ENCODE assay signal across 18 cellular contexts in the genomic region with DNA sequence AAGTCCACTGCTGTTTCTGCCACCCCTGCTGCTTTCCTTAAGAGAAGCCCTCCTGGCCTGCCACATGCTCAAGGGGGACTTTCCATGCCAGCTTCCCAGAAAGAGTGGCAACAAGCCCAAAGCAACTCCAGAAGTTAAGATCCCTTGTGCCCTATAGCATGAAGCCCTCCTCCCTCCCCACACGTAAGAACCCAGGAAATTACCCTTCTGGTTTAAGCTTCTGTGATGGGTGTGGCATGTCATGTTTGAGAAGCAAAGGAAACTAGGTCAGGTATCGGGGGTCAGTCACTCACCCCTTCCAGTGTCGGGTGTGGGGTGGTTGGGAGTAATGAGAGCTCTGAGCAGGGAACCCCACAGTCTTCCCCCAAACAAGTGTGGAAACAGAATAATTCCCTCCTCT.
A peak's percentile ranks its signal among the peaks of the same experiment; 100 is the strongest.
DNase-seq lines count a peak whose midpoint lies in the region; ATAC-seq and TF ChIP-seq lines count a peak whose summit lies in the region.
"Had no signal": no experiment of that assay in that cellular context is flagged by ENCODE, and none has a peak within 500 bp of the region (broad histone marks: within the 10 kb centered on the region; RNA-seq: fewer than 3 reads in every experiment).

No MANE protein-coding gene starts in this region.

- DNase-seq in activated naive CD8-positive, alpha-beta T cell treated with anti-CD3 and anti-CD28 coated beads, Interleukin-2, amount 10 ng/mL, durations not matched to agents 7 days and 5 days = no peak
- DNase-seq in activated naive CD8-positive, alpha-beta T cell treated with anti-CD3 and anti-CD28 coated beads for 36 hours = no peak
- DNase-seq in T-cell (peak in 4 of 34 experiments; percentile 8 to 14 (median 10)), lower leg skin (ENCODE audit: low spot score in 2 of 2) (peak; percentile 2 to 77), sigmoid colon (no peak), upper lobe of left lung (no peak)
- DNase-seq: Calu3, HFFc6, KG1, NCI-H1417 treated with DMSO at 0.1 percent for 48 hours, NCI-H1930, NCI-H2171, NCI-H774, PC-9 had no signal

- H3K4me1 ChIP-seq in sigmoid colon (no peaks in the 10 kb centered on the region), upper lobe of left lung (no peaks in the 10 kb centered on the region)

- H3K9me3 Mint-ChIP-seq in activated naive CD8-positive, alpha-beta T cell treated with anti-CD3 and anti-CD28 coated beads, Interleukin-2, amount 10 ng/mL, durations not matched to agents 7 days and 5 days = no peaks in the 10 kb centered on the region
- no peaks in the 10 kb centered on the region for H3K9me3 Mint-ChIP-seq in activated naive CD8-positive, alpha-beta T cell treated with anti-CD3 and anti-CD28 coated beads for 36 hours
- H3K9me3 Mint-ChIP-seq in T-cell = no peaks in the 10 kb centered on the region

- no peak overlapping the region for H3K27ac Mint-ChIP-seq in activated naive CD8-positive, alpha-beta T cell treated with anti-CD3 and anti-CD28 coated beads, Interleukin-2, amount 10 ng/mL, durations not matched to agents 7 days and 5 days
- H3K27ac Mint-ChIP-seq in activated naive CD8-positive, alpha-beta T cell treated with anti-CD3 and anti-CD28 coated beads for 36 hours = no peak overlapping the region
- H3K27ac Mint-ChIP-seq in T-cell = peak overlapping the region; percentile 75 to 82
- H3K27ac Mint-ChIP-seq: B cell, HFFc6 had no signal

- no peak for TF ChIP-seq EP300 in sigmoid colon (IDR thresholded peaks at IDR 0.05)
- TF ChIP-seq EP300 in upper lobe of left lung (IDR thresholded peaks at IDR 0.05) = no peak

- peaks cover 23% of the 10 kb centered on the region for H3K27me3 Mint-ChIP-seq in activated naive CD8-positive, alpha-beta T cell treated with anti-CD3 and anti-CD28 coated beads, Interleukin-2, amount 10 ng/mL, durations not matched to agents 7 days and 5 days
- peaks cover 14% of the 10 kb centered on the region for H3K27me3 Mint-ChIP-seq in activated naive CD8-positive, alpha-beta T cell treated with anti-CD3 and anti-CD28 coated beads for 36 hours
- peaks cover 0 to 9% of the 10 kb centered on the region in 2 donors for H3K27me3 Mint-ChIP-seq in T-cell

- H3K4me3 Mint-ChIP-seq in activated naive CD8-positive, alpha-beta T cell treated with anti-CD3 and anti-CD28 coated beads, Interleukin-2, amount 10 ng/mL, durations not matched to agents 7 days and 5 days = no peak overlapping the region
- H3K4me3 Mint-ChIP-seq in activated naive CD8-positive, alpha-beta T cell treated with anti-CD3 and anti-CD28 coated beads for 36 hours = no peak overlapping the region
- peak overlapping the region in 2 of 3 donors; percentile 3 to 69 for H3K4me3 Mint-ChIP-seq in T-cell
- H3K4me3 Mint-ChIP-seq: B cell, HFFc6 had no signal

- no peaks in the 10 kb centered on the region for H3K36me3 ChIP-seq in sigmoid colon
- no peaks in the 10 kb centered on the region for H3K36me3 ChIP-seq in upper lobe of left lung

- H3K9me3 ChIP-seq in sigmoid colon = no peaks in the 10 kb centered on the region
- no peaks in the 10 kb centered on the region for H3K9me3 ChIP-seq in upper lobe of left lung

- CTCF ChIA-PET in T-cell (lab: Charles Lee) = no interaction called here

- H3K27me3 ChIP-seq in sigmoid colon (peaks cover 0 to 16% (median 0%) of the 10 kb centered on the region in 3 donors), upper lobe of left lung (no peaks in the 10 kb centered on the region)

- TF ChIP-seq CTCF in lower leg skin (IDR thresholded peaks at IDR 0.05) (no peak), sigmoid colon (IDR thresholded peaks at IDR 0.05) (no peak), upper lobe of left lung (IDR thresholded peaks at IDR 0.05) (no peak)

- peaks cover 37% of the 10 kb centered on the region for H3K4me1 Mint-ChIP-seq in activated naive CD8-positive, alpha-beta T cell treated with anti-CD3 and anti-CD28 coated beads, Interleukin-2, amount 10 ng/mL, durations not matched to agents 7 days and 5 days
- H3K4me1 Mint-ChIP-seq in activated naive CD8-positive, alpha-beta T cell treated with anti-CD3 and anti-CD28 coated beads for 36 hours = peaks cover 21% of the 10 kb centered on the region
- H3K4me1 Mint-ChIP-seq in T-cell = peaks cover 53 to 57% (median 56%) of the 10 kb centered on the region in 3 donors
- H3K4me1 Mint-ChIP-seq: B cell had no signal

- H3K36me3 Mint-ChIP-seq in activated naive CD8-positive, alpha-beta T cell treated with anti-CD3 and anti-CD28 coated beads, Interleukin-2, amount 10 ng/mL, durations not matched to agents 7 days and 5 days = no peaks in the 10 kb centered on the region
- H3K36me3 Mint-ChIP-seq in activated naive CD8-positive, alpha-beta T cell treated with anti-CD3 and anti-CD28 coated beads for 36 hours = no peaks in the 10 kb centered on the region
- no peaks in the 10 kb centered on the region for H3K36me3 Mint-ChIP-seq in T-cell
- H3K36me3 Mint-ChIP-seq: CD4-positive, CD25-positive, alpha-beta regulatory T cell had no signal

- intact Hi-C loops in lower leg skin (cut with DNase I; ENCODE audit: low total_unique reads) (no loop called here), sigmoid colon (cut with DNase I) (no loop called here)

- TF ChIP-seq POLR2A in lower leg skin (IDR thresholded peaks at IDR 0.05) (no peak), sigmoid colon (IDR thresholded peaks at IDR 0.05) (no peak), upper lobe of left lung (IDR thresholded peaks at IDR 0.05) (no peak)

- H3K27ac ChIP-seq in sigmoid colon (no peak overlapping the region), upper lobe of left lung (no peak overlapping the region)
- H3K27ac ChIP-seq: PC-9 had no signal

- 53 to 63% methylated on average over 3 of the region's 3 CpGs for WGBS in lower leg skin, 2 donors
- 28 to 59% methylated on average over 3 of the region's 3 CpGs for WGBS in sigmoid colon, 2 donors
- 35 to 75% methylated on average over 2 to 3 of the region's 3 CpGs for WGBS in upper lobe of left lung, 2 donors

- H3K4me3 ChIP-seq in lower leg skin (ENCODE audit: low read depth, poor library complexity, severe bottlenecking) = no peak overlapping the region
- no peak overlapping the region for H3K4me3 ChIP-seq in sigmoid colon
- H3K4me3 ChIP-seq in upper lobe of left lung = no peak overlapping the region
- H3K4me3 ChIP-seq: PC-9 had no signal

- peak; percentile 32 for ATAC-seq in activated naive CD8-positive, alpha-beta T cell treated with anti-CD3 and anti-CD28 coated beads, Interleukin-2, amount 10 ng/mL, durations not matched to agents 7 days and 5 days (ENCODE audit: low read depth)
- ATAC-seq in T-cell (replicated peaks in 1 of 4) (peak in 2 of 4 experiments; percentile 45 to 63), upper lobe of left lung (ENCODE audit: low FRiP score in 2 of 2) (no peak), HG03378 (IDR thresholded peaks at IDR 0.05; ENCODE audit: unreplicated experiment) (no peak)
- ATAC-seq: HepG2 had no signal

- POLR2A ChIA-PET in activated naive CD8-positive, alpha-beta T cell treated with anti-CD3 and anti-CD28 coated beads, Interleukin-2, amount 10 ng/mL, durations not matched to agents 7 days and 5 days (lab: Charles Lee) = no interaction called here
- POLR2A ChIA-PET in T-cell (lab: Charles Lee) = no interaction called here

Comparison
In these comparisons a context has a peak if more than half of its experiments do, and no peak if none do; other contexts are left out.
1. DNase-seq: peak in lower leg skin (2 of 2); none in activated naive CD8-positive, alpha-beta T cell treated with anti-CD3 and anti-CD28 coated beads, Interleukin-2, amount 10 ng/mL, durations not matched to agents 7 days and 5 days (single experiment), activated naive CD8-positive, alpha-beta T cell treated with anti-CD3 and anti-CD28 coated beads for 36 hours (single experiment), sigmoid colon (single experiment) and upper lobe of left lung (0 of 2).
2. H3K27ac Mint-ChIP-seq: peak in T-cell (2 of 2); none in activated naive CD8-positive, alpha-beta T cell treated with anti-CD3 and anti-CD28 coated beads, Interleukin-2, amount 10 ng/mL, durations not matched to agents 7 days and 5 days (single experiment) and activated naive CD8-positive, alpha-beta T cell treated with anti-CD3 and anti-CD28 coated beads for 36 hours (single experiment).
3. H3K4me3 Mint-ChIP-seq: peak in T-cell (2 of 3); none in activated naive CD8-positive, alpha-beta T cell treated with anti-CD3 and anti-CD28 coated beads, Interleukin-2, amount 10 ng/mL, durations not matched to agents 7 days and 5 days (single experiment) and activated naive CD8-positive, alpha-beta T cell treated with anti-CD3 and anti-CD28 coated beads for 36 hours (single experiment).